In genomic region chr20:23023621-23024187, GRCh38 we compare ENCODE assay signal across 26 cellular contexts. TPM values are rescaled to one million over a fixed set of nuclear protein-coding genes. Genes with fewer than 3 reads are reported as not detected.
DNase-seq lines count a peak whose midpoint lies in the region; ATAC-seq and TF ChIP-seq lines count a peak whose summit lies in the region.
"Had no signal": no experiment of that assay in that cellular context is flagged by ENCODE, and none has a peak within 500 bp of the region (broad histone marks: within the 10 kb centered on the region; RNA-seq: fewer than 3 reads in every experiment).

No MANE protein-coding gene starts in this region.

- H3K4me3 ChIP-seq in GM12865 (ENCODE audit: low read depth, low read length): no peak overlapping the region
- no peak overlapping the region for H3K4me3 ChIP-seq in RWPE2 (ENCODE audit: severe bottlenecking)
- no peak overlapping the region for H3K4me3 ChIP-seq in hepatocyte
- H3K4me3 ChIP-seq: cardiac muscle cell, MG63, SJSA1, uterus had no signal

- H3K4me1 ChIP-seq in RWPE2 (ENCODE audit: insufficient read depth, poor library complexity, severe bottlenecking): peaks cover 4% of the 10 kb centered on the region
- H3K4me1 ChIP-seq in hepatocyte (ENCODE audit: insufficient read depth): peaks cover 9% of the 10 kb centered on the region
- H3K4me1 ChIP-seq: uterus had no signal

- no peaks in the 10 kb centered on the region for H3K9me2 ChIP-seq in hepatocyte (replicated peaks; ENCODE audit: insufficient read depth)

- H3K36me3 ChIP-seq in RWPE2 (ENCODE audit: low read depth) (no peaks in the 10 kb centered on the region), hepatocyte (replicated peaks; ENCODE audit: insufficient read depth, low read depth) (no peaks in the 10 kb centered on the region)
- H3K36me3 ChIP-seq: cardiac muscle cell, MG63, SJSA1, uterus had no signal

- H4K20me1 ChIP-seq in hepatocyte (ENCODE audit: insufficient read depth, poor library complexity, severe bottlenecking): no peaks in the 10 kb centered on the region

- H3K4me2 ChIP-seq in hepatocyte: no peak overlapping the region

- no peak for ATAC-seq in RWPE2 (ENCODE audit: low read depth)
- no peak for ATAC-seq in sciatic nerve
- ATAC-seq: activated T-cell treated with anti-CD3 and anti-CD28 coated beads, Interleukin-2, amount 50 U/mL, for 4 hours; stimulated activated memory B cell treated with anti-CD40 and anti-IgM and Interleukin-4, amounts not matched to agents 10 μg/mL and 1 μg/mL and 100 μg/mL, for 72 hours had no signal

- DNase-seq in GM12865 (ENCODE audit: low read depth) (no peak), RWPE2 (ENCODE audit: low spot score) (peak; percentile 6), hepatocyte (ENCODE audit: low spot score) (no peak), sciatic nerve (ENCODE audit: low spot score) (peak; percentile 34), mucosa of gallbladder (ENCODE audit: low spot score) (no peak), NCI-H1048 (lab: John Stamatoyannopoulos, UW) (no peak)
- no peak for DNase-seq in NK-92 treated with Interleukin-12 subunit alpha and Interleukin-12 subunit beta, amount 100 ng/mL, for 24 hours (lab: John Stamatoyannopoulos, UW)
- DNase-seq: activated CD4-positive, alpha-beta T cell treated with anti-CD3 and anti-CD28 coated beads for 1 hour; activated T-cell treated with anti-CD3 and anti-CD28 coated beads, Interleukin-2, amount 50 U/mL, for 4 hours; C1 segment of cervical spinal cord; IMR-90; mammary epithelial cell; MG63; NCI-H1417; NCI-H2081; stimulated activated CD4-positive, alpha-beta T cell treated with anti-CD3 and anti-CD28 coated beads, Interleukin-2, amount 100 ng/mL, for 48 hours; T-helper 1 cell; uterus had no signal

- H3K9me3 ChIP-seq in RWPE2 (ENCODE audit: severe bottlenecking) (no peaks in the 10 kb centered on the region), hepatocyte (ENCODE audit: low read depth) (no peaks in the 10 kb centered on the region)
- H3K9me3 ChIP-seq: MG63, SJSA1, uterus had no signal

- WGBS in hepatocyte (ENCODE audit: low lambda C conversion rate, missing lambda C conversion rate): 93% methylated on average over 10 of the region's 10 CpGs

- no peaks in the 10 kb centered on the region for H3K27me3 ChIP-seq in RWPE2 (ENCODE audit: insufficient read depth, poor library complexity, severe bottlenecking)
- H3K27me3 ChIP-seq in hepatocyte: no peaks in the 10 kb centered on the region
- H3K27me3 ChIP-seq: MG63, SJSA1, uterus had no signal

- no peaks in the 10 kb centered on the region for H3K79me2 ChIP-seq in hepatocyte

- intact Hi-C loops in sciatic nerve (cut with DNase I): no loop called here

- no peak overlapping the region for H2AFZ ChIP-seq in hepatocyte

- H3K27ac ChIP-seq in RWPE2 (ENCODE audit: poor library complexity, severe bottlenecking): no peak overlapping the region
- H3K27ac ChIP-seq in hepatocyte: peak overlapping the region; percentile 81
- H3K27ac ChIP-seq: cardiac muscle cell, SJSA1, uterus had no signal

- TF ChIP-seq CTCF in GM12865 (IDR thresholded peaks at IDR 0.05; ENCODE audit: insufficient read depth, low read depth, low read length, missing control alignments): peak; percentile 3
- TF ChIP-seq CTCF in RWPE2 (IDR thresholded peaks at IDR 0.05; ENCODE audit: poor library complexity, severe bottlenecking): no peak
- no peak for TF ChIP-seq CTCF in hepatocyte (IDR thresholded peaks at IDR 0.05; ENCODE audit: poor library complexity)

RNA-seq across cellular contexts. Expression of gene SSTR4, which starts 11.4 kb away (rescaled TPM):
- total RNA-seq in hepatocyte (0.24 and 0.53 TPM in 2 replicates), sciatic nerve (not detected), mucosa of gallbladder (not detected)
- polyA plus RNA-seq in hepatocyte: 0.60 TPM in 1 of 2 replicates, not detected in the other
- total RNA-seq: activated T-cell treated with anti-CD3 and anti-CD28 coated beads, Interleukin-2, amount 50 U/mL, for 4 hours; cardiac muscle cell; Daoy; glomerular endothelial cell; IMR-90; mammary epithelial cell; myocyte; osteoblast; SJSA1; temporal lobe; uterus had no signal
- polyA plus RNA-seq: cardiac muscle cell, IMR-90, mammary epithelial cell had no signal

RNA-seq across cellular contexts. Expression of gene THBD, which starts 25.8 kb away (rescaled TPM):
- 30.8 and 50.1 TPM in 2 replicates for total RNA-seq in hepatocyte
- polyA plus RNA-seq in hepatocyte: 79.6 and 88.1 TPM in 2 replicates
- total RNA-seq in sciatic nerve: 25.3 TPM
- 11.6 TPM for total RNA-seq in mucosa of gallbladder
- total RNA-seq: IMR-90 had no signal

Comparison
In these comparisons a context has a peak if more than half of its experiments do, and no peak if none do; other contexts are left out.
1. DNase-seq: peak in RWPE2 (single experiment) and sciatic nerve (single experiment); none in GM12865 (single experiment), hepatocyte (single experiment), NK-92 treated with Interleukin-12 subunit alpha and Interleukin-12 subunit beta, amount 100 ng/mL, for 24 hours (single experiment), mucosa of gallbladder (single experiment) and NCI-H1048 (single experiment).